ENCODE assay signal across 7 cellular contexts in the genomic region with DNA sequence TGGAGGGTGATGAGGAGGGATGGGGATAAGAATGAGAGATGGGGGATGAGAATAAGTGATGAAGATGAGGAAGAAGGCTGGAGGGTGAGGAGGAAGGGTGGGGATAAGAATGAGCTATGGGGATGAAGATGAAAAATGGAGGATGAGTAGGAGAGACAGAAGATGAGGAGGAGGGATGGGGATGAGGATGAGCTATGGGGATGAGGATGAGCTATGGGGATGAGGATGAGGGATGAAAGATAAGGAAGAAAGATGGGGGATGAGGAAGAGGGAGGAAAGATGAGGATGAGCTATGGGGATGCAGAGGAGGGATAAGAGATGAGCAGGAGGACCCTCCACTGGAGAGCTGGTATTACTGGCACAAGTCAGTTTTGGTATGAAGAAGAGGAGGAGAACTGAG.
"Had no signal": no experiment of that assay in that cellular context is flagged by ENCODE, and none has a peak within 500 bp of the region (broad histone marks: within the 10 kb centered on the region; RNA-seq: fewer than 3 reads in every experiment).

No MANE protein-coding gene starts in this region.

- FAIRE-seq: HepG2, HTR-8/SVneo had no signal

- H3K4me2 ChIP-seq: KMS-11 had no signal

- H3K9ac ChIP-seq: KMS-11 had no signal

- ATAC-seq: HepG2 had no signal

- H3K27ac ChIP-seq: HL-60, KMS-11 had no signal

- DNase-seq: IMR-90, KBM-7, KG1 had no signal
